Comparison of ENCODE assay signal across 1 cellular context in genomic region chr1:162166934-162167615, GRCh38.
TF ChIP-seq lines count a peak whose summit lies in the region.

No MANE protein-coding gene starts in this region.

TF ChIP-seq in HepG2, 621 proteins besides CTCF, POLR2A, EP300 and RAD21 (continued from another document):
- TF ChIP-seq RERE (CRISPR knock-in tag; IDR thresholded peaks at IDR 0.05; ENCODE audit: low read depth) (no peak), ZNF142 (CRISPR knock-in tag; IDR thresholded peaks at IDR 0.05) (no peak), GMEB1 (CRISPR knock-in tag; IDR thresholded peaks at IDR 0.05; ENCODE audit: borderline replicate concordance) (no peak), ZNF780A (CRISPR knock-in tag; IDR thresholded peaks at IDR 0.05) (no peak), SMAD1 (CRISPR knock-in tag; IDR thresholded peaks at IDR 0.05; ENCODE audit: borderline replicate concordance, low read depth) (no peak), ZNF609 (CRISPR knock-in tag; IDR thresholded peaks at IDR 0.05; ENCODE audit: borderline replicate concordance) (no peak)
